ENCODE assay signal across 9 cellular contexts in genomic region chr16:28623172-28623711, GRCh38. TPM values are rescaled to one million over a fixed set of nuclear protein-coding genes. Genes with fewer than 3 reads are reported as not detected.
DNase-seq lines count a peak whose midpoint lies in the region; ATAC-seq and TF ChIP-seq lines count a peak whose summit lies in the region.
"Had no signal": no experiment of that assay in that cellular context is flagged by ENCODE, and none has a peak within 500 bp of the region (broad histone marks: within the 10 kb centered on the region; RNA-seq: fewer than 3 reads in every experiment).

No MANE protein-coding gene starts in this region.

- no peaks in the 10 kb centered on the region for H3K9me3 ChIP-seq in skeletal muscle satellite cell (replicated peaks; ENCODE audit: low read length)

- peaks cover 41% of the 10 kb centered on the region for H3K36me3 Mint-ChIP-seq in activated T-cell treated with anti-CD3 and anti-CD28 coated beads, Interleukin-2, amount 50 U/mL, for 24 hours (ENCODE audit: low read depth)

- DNase-seq in GM13977 (ENCODE audit: low spot score) (peak; percentile 54), NCI-H748 treated with DMSO at 0.1 percent for 48 hours (lab: John Stamatoyannopoulos, UW) (peak; percentile 28), fibroblast of the aortic adventitia (ENCODE audit: low read depth) (peak; percentile 11)
- DNase-seq in activated T-cell treated with anti-CD3 and anti-CD28 coated beads, Interleukin-2, amount 50 U/mL, for 24 hours = peak; percentile 84

- H3K4me3 Mint-ChIP-seq in activated T-cell treated with anti-CD3 and anti-CD28 coated beads, Interleukin-2, amount 50 U/mL, for 24 hours = peak overlapping the region; percentile 90

- H3K27me3 ChIP-seq in skeletal muscle satellite cell (ENCODE audit: control insufficient read depth, insufficient read depth, low read length) = no peaks in the 10 kb centered on the region

- H3K4me1 Mint-ChIP-seq in activated T-cell treated with anti-CD3 and anti-CD28 coated beads, Interleukin-2, amount 50 U/mL, for 24 hours (ENCODE audit: low read depth) = peaks cover 20% of the 10 kb centered on the region

- H3K27me3 Mint-ChIP-seq in activated T-cell treated with anti-CD3 and anti-CD28 coated beads, Interleukin-2, amount 50 U/mL, for 24 hours = no peaks in the 10 kb centered on the region

- no peak overlapping the region for H3K9ac ChIP-seq in skeletal muscle satellite cell (ENCODE audit: low read depth, low read length)

- H3K4me3 ChIP-seq in fibroblast of the aortic adventitia (ENCODE audit: low read depth, low read length) (peak overlapping the region; percentile 5), skeletal muscle satellite cell (ENCODE audit: low read length) (peak overlapping the region; percentile 63)

- in situ Hi-C loops in GM13977 (cut with MboI; ENCODE audit: low pct_unique_long_range_greater_than_20kb, low sequenced_read_pairs, unreplicated experiment) = no loop called here

- no peaks in the 10 kb centered on the region for H3K4me1 ChIP-seq in skeletal muscle satellite cell (ENCODE audit: control insufficient read depth, insufficient read depth, low read length)

- no peaks in the 10 kb centered on the region for H3K9me3 Mint-ChIP-seq in activated T-cell treated with anti-CD3 and anti-CD28 coated beads, Interleukin-2, amount 50 U/mL, for 24 hours

- ATAC-seq in HG03039 (IDR thresholded peaks at IDR 0.05; ENCODE audit: unreplicated experiment) = no peak
- no peak for ATAC-seq in GM19328 (IDR thresholded peaks at IDR 0.05; ENCODE audit: unreplicated experiment)
- no peak for ATAC-seq in HG02970 (IDR thresholded peaks at IDR 0.05; ENCODE audit: low FRiP score, unreplicated experiment)

- H3K27ac Mint-ChIP-seq in activated T-cell treated with anti-CD3 and anti-CD28 coated beads, Interleukin-2, amount 50 U/mL, for 24 hours = peak overlapping the region; percentile 86

- TF ChIP-seq CTCF in GM13977 (IDR thresholded peaks at IDR 0.05; ENCODE audit: extremely low read depth, insufficient read depth, missing control alignments) (no peak), fibroblast of the aortic adventitia (IDR thresholded peaks at IDR 0.05; ENCODE audit: insufficient read depth, low read length) (no peak)

- no peaks in the 10 kb centered on the region for H3K36me3 ChIP-seq in skeletal muscle satellite cell (ENCODE audit: insufficient read depth, low read length)

- peak overlapping the region; percentile 77 for H3K4me2 ChIP-seq in skeletal muscle satellite cell (ENCODE audit: low read length)

RNA-seq across cellular contexts. Expression of gene SULT1A1, which starts 13.4 kb away (rescaled TPM):
- total RNA-seq in fibroblast of the aortic adventitia (ENCODE audit: low replicate concordance) = 0.27 and 24.9 TPM in 2 replicates
- 1.1 and 2.3 TPM in 2 replicates for total RNA-seq in skeletal muscle satellite cell (2012; rRNA removed)

RNA-seq across cellular contexts. Expression of gene NPIPB8, which starts 14.6 kb away (rescaled TPM):
- 0.09 and 1.3 TPM in 2 replicates for total RNA-seq in fibroblast of the aortic adventitia (ENCODE audit: low replicate concordance)
- 0.25 TPM in 1 of 2 replicates, not detected in the other for total RNA-seq in skeletal muscle satellite cell (2012; rRNA removed)
- total RNA-seq: NCI-H460 had no signal

RNA-seq across cellular contexts. Expression of gene SULT1A2, which starts 26.4 kb away (rescaled TPM):
- total RNA-seq in fibroblast of the aortic adventitia (ENCODE audit: low replicate concordance) = 3.3 TPM in 1 of 2 replicates, not detected in the other
- not detected in 2 replicates for total RNA-seq in skeletal muscle satellite cell (2012; rRNA removed)

Comparison
In these comparisons a context has a peak if more than half of its experiments do, and no peak if none do; other contexts are left out.
1. DNase-seq: peak in every context shown above with its lines; median percentile 84 in activated T-cell treated with anti-CD3 and anti-CD28 coated beads, Interleukin-2, amount 50 U/mL, for 24 hours; 54 in GM13977; 28 in NCI-H748 treated with DMSO at 0.1 percent for 48 hours; 11 in fibroblast of the aortic adventitia.